9 cellular contexts compared by ENCODE assay signal in genomic region chr19:30504272-30504671, GRCh38.
"Had no signal": no experiment of that assay in that cellular context is flagged by ENCODE, and none has a peak within 500 bp of the region (broad histone marks: within the 10 kb centered on the region; RNA-seq: fewer than 3 reads in every experiment).

No MANE protein-coding gene starts in this region.

- H3K27ac Mint-ChIP-seq: GM23338, H9, HFFc6 had no signal

- H3K36me3 ChIP-seq: HAP-1 had no signal

- H3K27ac ChIP-seq: GM23248 had no signal

- DNase-seq: GM23248, GOT3, H7, H9, HCEC 1CT, HFFc6 had no signal

- H3K4me3 ChIP-seq: GM23248, GM23338, HAP-1 had no signal

- H3K4me3 Mint-ChIP-seq: GM23338, H9, HFFc6 had no signal

- H3K9me3 Mint-ChIP-seq: GM23338, H9 had no signal

- ATAC-seq: GM23338, HCT116 had no signal

- H3K9me3 ChIP-seq: HAP-1 had no signal

- H3K4me1 Mint-ChIP-seq: GM23338, H9 had no signal
